Comparison of ENCODE assay signal across 15 cellular contexts in genomic region chr10:110016957-110017514, GRCh38. TPM values are rescaled to one million over a fixed set of nuclear protein-coding genes. Genes with fewer than 3 reads are reported as not detected.
DNase-seq lines count a peak whose midpoint lies in the region; ATAC-seq, FAIRE-seq and TF ChIP-seq lines count a peak whose summit lies in the region.
"Had no signal": no experiment of that assay in that cellular context is flagged by ENCODE, and none has a peak within 500 bp of the region (broad histone marks: within the 10 kb centered on the region; RNA-seq: fewer than 3 reads in every experiment).

No MANE protein-coding gene starts in this region.

- peak; percentile 8 for FAIRE-seq in GM19239 (lab: Jason Lieb, UNC)
- FAIRE-seq: frontal cortex had no signal

- no peak for ATAC-seq in activated T-cell treated with anti-CD3 and anti-CD28 coated beads, Interleukin-2, amount 50 U/mL, for 72 hours (replicated peaks in 1 of 2)
- ATAC-seq in central memory CD8-positive, alpha-beta T cell (replicated peaks; ENCODE audit: extremely low read depth, poor library complexity, severe bottlenecking), result no peak
- no peak for ATAC-seq in HG03469 (IDR thresholded peaks at IDR 0.05; ENCODE audit: unreplicated experiment)
- ATAC-seq in HG02870 (IDR thresholded peaks at IDR 0.05; ENCODE audit: unreplicated experiment), result no peak
- ATAC-seq: activated CD8-positive, alpha-beta memory T cell treated with anti-CD3 and anti-CD28 coated beads, Interleukin-2, amount 10 ng/mL, durations not matched to agents 7 days and 5 days had no signal

- TF ChIP-seq CTCF in nephron progenitor cell (IDR thresholded peaks at IDR 0.05), result no peak

- no peaks in the 10 kb centered on the region for H3K36me3 Mint-ChIP-seq in activated T-cell treated with anti-CD3 and anti-CD28 coated beads, Interleukin-2, amount 50 U/mL, for 72 hours (ENCODE audit: insufficient read depth in 2 of 2)
- H3K36me3 Mint-ChIP-seq in central memory CD8-positive, alpha-beta T cell (ENCODE audit: insufficient read depth), result peaks cover 13% of the 10 kb centered on the region
- peaks cover 4% of the 10 kb centered on the region for H3K36me3 Mint-ChIP-seq in nephron progenitor cell (ENCODE audit: low read depth)

- no peaks in the 10 kb centered on the region for H3K9me3 Mint-ChIP-seq in activated T-cell treated with anti-CD3 and anti-CD28 coated beads, Interleukin-2, amount 50 U/mL, for 72 hours
- H3K9me3 Mint-ChIP-seq in central memory CD8-positive, alpha-beta T cell, result no peaks in the 10 kb centered on the region
- H3K9me3 Mint-ChIP-seq in nephron progenitor cell, result no peaks in the 10 kb centered on the region
- H3K9me3 Mint-ChIP-seq: endodermal cell had no signal

- H3K27me3 Mint-ChIP-seq in activated T-cell treated with anti-CD3 and anti-CD28 coated beads, Interleukin-2, amount 50 U/mL, for 72 hours (ENCODE audit: low read depth), result no peaks in the 10 kb centered on the region
- H3K27me3 Mint-ChIP-seq in central memory CD8-positive, alpha-beta T cell, result no peaks in the 10 kb centered on the region
- H3K27me3 Mint-ChIP-seq in nephron progenitor cell (ENCODE audit: low read depth, poor library complexity), result peaks cover 3% of the 10 kb centered on the region
- H3K27me3 Mint-ChIP-seq: activated CD8-positive, alpha-beta memory T cell treated with anti-CD3 and anti-CD28 coated beads, Interleukin-2, amount 10 ng/mL, durations not matched to agents 7 days and 5 days had no signal

- H3K4me3 Mint-ChIP-seq in activated T-cell treated with anti-CD3 and anti-CD28 coated beads, Interleukin-2, amount 50 U/mL, for 72 hours, result peak overlapping the region; percentile 32 to 67
- H3K4me3 Mint-ChIP-seq in central memory CD8-positive, alpha-beta T cell, result peak overlapping the region; percentile 52
- H3K4me3 Mint-ChIP-seq in nephron progenitor cell, result no peak overlapping the region
- H3K4me3 Mint-ChIP-seq: activated CD8-positive, alpha-beta memory T cell treated with anti-CD3 and anti-CD28 coated beads, Interleukin-2, amount 10 ng/mL, durations not matched to agents 7 days and 5 days; endodermal cell had no signal

- no peak for DNase-seq in activated T-cell treated with anti-CD3 and anti-CD28 coated beads, Interleukin-2, amount 50 U/mL, for 72 hours
- DNase-seq in activated T-cell treated with anti-CD3 and anti-CD28 coated beads, Interleukin-2, amount 50 U/mL, for 1 hour, result no peak
- DNase-seq in GM19239 (ENCODE audit: insufficient read length, low spot score), result no peak
- no peak for DNase-seq in central memory CD8-positive, alpha-beta T cell (ENCODE audit: low spot score in 2 of 2)
- DNase-seq in nephron progenitor cell, result no peak
- no peak for DNase-seq in activated CD8-positive, alpha-beta memory T cell treated with anti-CD3 and anti-CD28 coated beads for 24 hours
- DNase-seq: activated CD8-positive, alpha-beta memory T cell treated with anti-CD3 and anti-CD28 coated beads, Interleukin-2, amount 10 ng/mL, durations not matched to agents 7 days and 5 days; DMS153; endodermal cell; NCI-H2029 treated with DMSO at 0.1 percent for 48 hours; posterior cingulate gyrus; SJCRH30 had no signal

- H3K27ac Mint-ChIP-seq in activated T-cell treated with anti-CD3 and anti-CD28 coated beads, Interleukin-2, amount 50 U/mL, for 72 hours, result peak overlapping the region; percentile 89
- peak overlapping the region; percentile 76 for H3K27ac Mint-ChIP-seq in central memory CD8-positive, alpha-beta T cell (ENCODE audit: low read depth)
- peak overlapping the region; percentile 70 for H3K27ac Mint-ChIP-seq in nephron progenitor cell

- H3K4me1 Mint-ChIP-seq in activated T-cell treated with anti-CD3 and anti-CD28 coated beads, Interleukin-2, amount 50 U/mL, for 72 hours (ENCODE audit: low read depth), result peaks cover 82% of the 10 kb centered on the region
- peaks cover 81% of the 10 kb centered on the region for H3K4me1 Mint-ChIP-seq in central memory CD8-positive, alpha-beta T cell
- H3K4me1 Mint-ChIP-seq in nephron progenitor cell, result peaks cover 49% of the 10 kb centered on the region

RNA-seq across cellular contexts. Expression of gene ADD3, which starts 9.3 kb away (rescaled TPM):
- 100 to 1,000 TPM in 1 of 2 donors, 10 to 100 TPM in 1; 97.9 to 122 TPM for total RNA-seq in activated T-cell treated with anti-CD3 and anti-CD28 coated beads, Interleukin-2, amount 50 U/mL, for 72 hours
